8 cellular contexts compared by ENCODE assay signal in genomic region chrY:13478126-13478750, GRCh38. TPM values are rescaled to one million over a fixed set of nuclear protein-coding genes. Genes with fewer than 3 reads are reported as not detected.
DNase-seq lines count a peak whose midpoint lies in the region; ATAC-seq and TF ChIP-seq lines count a peak whose summit lies in the region.

No MANE protein-coding gene starts in this region.

- H3K36me3 ChIP-seq in gastroesophageal sphincter, result peaks cover 0 to 8% of the 10 kb centered on the region in 2 donors

- ATAC-seq in HG03139 (IDR thresholded peaks at IDR 0.05; ENCODE audit: unreplicated experiment) (peak; percentile 35), WTC11 (peak; percentile 29; the same call in 1 of the 2 replicates), gastroesophageal sphincter (no peak), GM18520 (IDR thresholded peaks at IDR 0.05; ENCODE audit: unreplicated experiment) (no peak), HG02840 (IDR thresholded peaks at IDR 0.05; ENCODE audit: low FRiP score, unreplicated experiment) (no peak)

- H3K9me3 ChIP-seq in gastroesophageal sphincter, result no peaks in the 10 kb centered on the region

- H3K9me3 Mint-ChIP-seq in CD14-positive monocyte, result no peaks in the 10 kb centered on the region
- no peaks in the 10 kb centered on the region for H3K9me3 Mint-ChIP-seq in WTC11

- CTCF ChIA-PET in WTC11 (lab: Charles Lee), result interaction anchor here (0.6 to 0.7 kb wide), 2 partner anchors 41 to 225 kb away, joined by 3 read pairs; no protein-coding TSS in a partner anchor

- no peak for TF ChIP-seq POLR2A in gastroesophageal sphincter (IDR thresholded peaks at IDR 0.05)

- 0% methylated on average over 13 of the region's 14 CpGs; no CpG with 5 or more reads in 1 of the 2 donors for WGBS in gastroesophageal sphincter (ENCODE audit: low coverage in 1 of 2), 2 donors

- peak overlapping the region in 2 of 7 donors; percentile 97 to 98 for H3K27ac Mint-ChIP-seq in CD14-positive monocyte
- peak overlapping the region; percentile 76 for H3K27ac Mint-ChIP-seq in WTC11

- H3K4me1 ChIP-seq in gastroesophageal sphincter, result peaks cover 0 to 41% (median 0%) of the 10 kb centered on the region in 3 donors

- H3K36me3 Mint-ChIP-seq in CD14-positive monocyte, result peaks cover 0 to 20% of the 10 kb centered on the region in 2 donors
- H3K36me3 Mint-ChIP-seq in WTC11, result peaks cover 15% of the 10 kb centered on the region

- TF ChIP-seq CTCF in CD14-positive monocyte (IDR thresholded peaks at IDR 0.05) (no peak), WTC11 (IDR thresholded peaks at IDR 0.05) (no peak), gastroesophageal sphincter (IDR thresholded peaks at IDR 0.05) (no peak)

- DNase-seq in CD14-positive monocyte (ENCODE audit: low spot score) (peak; percentile 65), WTC11 (ENCODE audit: low spot score) (peak; percentile 12), NCI-H524 (lab: John Stamatoyannopoulos, UW) (no peak)
- DNase-seq in stimulated activated CD4-positive, alpha-beta T cell treated with anti-CD3 and anti-CD28 coated beads, Interleukin-4, amount 100 ng/mL, for 1 hour, result peak; percentile 10

- peak overlapping the region; percentile 67 to 92 for H3K4me3 ChIP-seq in gastroesophageal sphincter

- peak overlapping the region; percentile 87 to 93 for H3K4me3 Mint-ChIP-seq in CD14-positive monocyte
- peak overlapping the region; percentile 92 for H3K4me3 Mint-ChIP-seq in WTC11

- no peaks in the 10 kb centered on the region for H3K27me3 ChIP-seq in gastroesophageal sphincter

- peaks cover 0 to 2% (median 0%) of the 10 kb centered on the region in 3 donors for H3K27me3 Mint-ChIP-seq in CD14-positive monocyte (ENCODE audit: low read depth in 3 of 3)
- no peaks in the 10 kb centered on the region for H3K27me3 Mint-ChIP-seq in WTC11 (ENCODE audit: low read depth)

- peak overlapping the region in 2 of 4 donors; percentile 90 to 91 for H3K27ac ChIP-seq in gastroesophageal sphincter

- POLR2A ChIA-PET in WTC11 (lab: Charles Lee), result interaction anchor here (0.9 kb wide), 1 partner anchor 591 kb away, joined by 4 read pairs; no protein-coding TSS in a partner anchor

- intact Hi-C loops in CD14-positive monocyte (cut with micrococcal nuclease), result no loop called here

- H3K4me1 Mint-ChIP-seq in CD14-positive monocyte, result peaks cover 13% of the 10 kb centered on the region
- peaks cover 12% of the 10 kb centered on the region for H3K4me1 Mint-ChIP-seq in WTC11

- TF ChIP-seq EP300 in gastroesophageal sphincter (IDR thresholded peaks at IDR 0.05), result no peak

TF ChIP-seq in WTC11, 78 proteins besides CTCF, POLR2A, EP300 and RAD21:
- TF ChIP-seq ZNF232 (CRISPR knock-in tag; IDR thresholded peaks at IDR 0.05), result no peak
- TF ChIP-seq ZNF532 (CRISPR knock-in tag; IDR thresholded peaks at IDR 0.05; ENCODE audit: borderline replicate concordance), result no peak
- TF ChIP-seq ZNF263 (CRISPR knock-in tag; IDR thresholded peaks at IDR 0.05; ENCODE audit: low read depth), result no peak
- no peak for TF ChIP-seq TEAD1 (CRISPR knock-in tag; IDR thresholded peaks at IDR 0.05)
- TF ChIP-seq PRRX2 (CRISPR knock-in tag; IDR thresholded peaks at IDR 0.05), result no peak
- TF ChIP-seq SOX15 (CRISPR knock-in tag; IDR thresholded peaks at IDR 0.05), result no peak
- no peak for TF ChIP-seq TEAD4 (CRISPR knock-in tag; IDR thresholded peaks at IDR 0.05)
- TF ChIP-seq CREB1 (CRISPR knock-in tag; IDR thresholded peaks at IDR 0.05), result no peak
- no peak for TF ChIP-seq EMX1 (CRISPR knock-in tag; IDR thresholded peaks at IDR 0.05)
- no peak for TF ChIP-seq ARID4B (CRISPR knock-in tag; IDR thresholded peaks at IDR 0.05; ENCODE audit: borderline replicate concordance)
- no peak for TF ChIP-seq SMAD4 (CRISPR knock-in tag; IDR thresholded peaks at IDR 0.05)
- TF ChIP-seq RELA (CRISPR knock-in tag; IDR thresholded peaks at IDR 0.05; ENCODE audit: borderline replicate concordance), result no peak
- no peak for TF ChIP-seq MXD4 (CRISPR knock-in tag; IDR thresholded peaks at IDR 0.05; ENCODE audit: borderline replicate concordance)

RNA-seq across cellular contexts. Expression of gene UTY, which starts 1.6 kb away (rescaled TPM):
- not detected for polyA plus RNA-seq in CD14-positive monocyte
- 22.4 to 24.4 TPM (median 23.3 TPM) in 3 replicates for total RNA-seq in WTC11 (2021)
- 10 to 100 TPM in 2 of 4 donors, under 1 TPM in 1, not detected in 1; 0.07 to 58.7 (median 27.1) TPM for total RNA-seq in gastroesophageal sphincter

Comparison
In these comparisons a context has a peak if more than half of its experiments do, and no peak if none do; other contexts are left out.
1. DNase-seq: peak in CD14-positive monocyte (single experiment), WTC11 (single experiment) and stimulated activated CD4-positive, alpha-beta T cell treated with anti-CD3 and anti-CD28 coated beads, Interleukin-4, amount 100 ng/mL, for 1 hour (single experiment); none in NCI-H524 (0 of 2).
2. ATAC-seq: peak in HG03139 (single experiment) and WTC11 (single experiment); none in gastroesophageal sphincter (single experiment), GM18520 (single experiment) and HG02840 (single experiment).